ENCODE assay signal across 8 cellular contexts in genomic region chr17:82751571-82752370, GRCh38. TPM values are rescaled to one million over a fixed set of nuclear protein-coding genes. Genes with fewer than 3 reads are reported as not detected.
DNase-seq lines count a peak whose midpoint lies in the region; ATAC-seq, FAIRE-seq and TF ChIP-seq lines count a peak whose summit lies in the region.

TSS of gene TBCD (plus strand) at chr17:82752065. CDS start at chr17:82752194, 129 bp downstream.

- peak within 1 kb of the TSS; percentile 78 for H3K27ac ChIP-seq in HUES48 (ENCODE audit: low read depth, low read length)
- H3K27ac ChIP-seq in OCI-LY7 (ENCODE audit: low read depth, low read length, poor library complexity, severe bottlenecking): peak within 1 kb of the TSS; percentile 64
- peak within 1 kb of the TSS; percentile 0 for H3K27ac ChIP-seq in endothelial cell of umbilical vein (ENCODE audit: insufficient read depth, low read depth, low read length)

- BruUV-seq in OCI-LY7 (replicated peaks; lab: Mats Ljungman, UMichigan): no TSS peak
- BruUV-seq in endothelial cell of umbilical vein (replicated peaks; lab: Mats Ljungman, UMichigan): no TSS peak

- CTCF ChIA-PET in OCI-LY7 (lab: Charles Lee; ENCODE audit: unreplicated experiment) (no interaction called here), endothelial cell of umbilical vein (lab: Charles Lee) (no interaction called here)

- TF ChIP-seq POLR2A in endothelial cell of umbilical vein (IDR thresholded peaks at IDR 0.05; ENCODE audit: low read depth, low read length): no peak

- DNase-seq in COR-L47 (lab: John Stamatoyannopoulos, UW) (peak; percentile 85), OCI-LY7 (ENCODE audit: low spot score) (peak; percentile 93), activated T-cell treated with anti-CD3 and anti-CD28 coated beads for 1 hour (ENCODE audit: low read depth) (peak; percentile 79), endothelial cell of umbilical vein (ENCODE audit: low read depth, low spot score) (peak; percentile 90), middle frontal gyrus (ENCODE audit: extremely low spot score, low spot score) (peak; percentile 81)
- peak; percentile 76 to 79 for DNase-seq in stimulated activated CD8-positive, alpha-beta memory T cell treated with anti-CD3 and anti-CD28 coated beads, Interleukin-15, amount 100 ng/mL, for 48 hours (ENCODE audit: low read depth in 2 of 2)

- no peaks in the 10 kb centered on the region for H3K27me3 ChIP-seq in HUES48 (ENCODE audit: control insufficient read depth, insufficient read depth, low read length)
- H3K27me3 ChIP-seq in endothelial cell of umbilical vein (ENCODE audit: control insufficient read depth in 2 of 2, insufficient read depth in 2 of 2, low read length in 2 of 2): no peaks in the 10 kb centered on the region

- H3K9ac ChIP-seq in HUES48 (ENCODE audit: low read depth, low read length): peak within 1 kb of the TSS; percentile 81
- H3K9ac ChIP-seq in endothelial cell of umbilical vein (replicated peaks; ENCODE audit: extremely low read depth, insufficient read depth, low read length): peak within 1 kb of the TSS; percentile 64

- H3K9me1 ChIP-seq in endothelial cell of umbilical vein (replicated peaks; ENCODE audit: control insufficient read depth, extremely low read depth, insufficient read depth, low read length): no peaks in the 10 kb centered on the region

- H3K4me1 ChIP-seq in HUES48 (ENCODE audit: control insufficient read depth, insufficient read depth, low read length) (peaks cover 21% of the 10 kb centered on the region), OCI-LY7 (ENCODE audit: insufficient read depth, low read length, poor library complexity, severe bottlenecking) (peaks cover 31% of the 10 kb centered on the region), endothelial cell of umbilical vein (ENCODE audit: control insufficient read depth, extremely low read depth, insufficient read depth, low read length) (peaks cover 5% of the 10 kb centered on the region)

- H3K4me2 ChIP-seq in OCI-LY7 (ENCODE audit: low read length) (peak within 1 kb of the TSS; percentile 97), endothelial cell of umbilical vein (ENCODE audit: insufficient read depth, low read length) (peak within 1 kb of the TSS; percentile 38)

- no peaks in the 10 kb centered on the region for H3K9me3 ChIP-seq in HUES48 (ENCODE audit: control insufficient read depth, insufficient read depth, low read length)
- no peaks in the 10 kb centered on the region for H3K9me3 ChIP-seq in OCI-LY7 (ENCODE audit: low read length)
- no peaks in the 10 kb centered on the region for H3K9me3 ChIP-seq in endothelial cell of umbilical vein (replicated peaks; ENCODE audit: control insufficient read depth, insufficient read depth, low read length)

- H4K20me1 ChIP-seq in OCI-LY7 (ENCODE audit: insufficient read depth, low read length): no peaks in the 10 kb centered on the region
- H4K20me1 ChIP-seq in endothelial cell of umbilical vein (replicated peaks; ENCODE audit: control insufficient read depth, extremely low read depth, insufficient read depth, low read length): no peaks in the 10 kb centered on the region

- peaks cover 2% of the 10 kb centered on the region; the same call in 1 of the 2 replicates for H3K36me3 ChIP-seq in HUES48 (ENCODE audit: control insufficient read depth, insufficient read depth, low read length)
- peaks cover 31% of the 10 kb centered on the region for H3K36me3 ChIP-seq in OCI-LY7 (ENCODE audit: insufficient read depth, low read length)
- H3K36me3 ChIP-seq in endothelial cell of umbilical vein (ENCODE audit: control insufficient read depth in 2 of 2, extremely low read depth in 1 of 2, insufficient read depth in 2 of 2, low read length in 2 of 2): peaks cover 0 to 2% of the 10 kb centered on the region in 2 experiments

- POLR2A ChIA-PET in OCI-LY7 (lab: Charles Lee) (no interaction called here), endothelial cell of umbilical vein (lab: Charles Lee) (interaction anchor here (0.7 kb wide), 1 partner anchor 16 kb away, joined by 3 read pairs; the partner anchor contains the start of gene FN3K)

- peak within 1 kb of the TSS; percentile 90 for H3K4me3 ChIP-seq in HUES48 (ENCODE audit: low read depth, low read length)
- peak within 1 kb of the TSS; percentile 84 for H3K4me3 ChIP-seq in OCI-LY7 (ENCODE audit: low read depth, low read length, poor library complexity, severe bottlenecking)
- H3K4me3 ChIP-seq in endothelial cell of umbilical vein (replicated peaks in 1 of 3; ENCODE audit: insufficient read depth in 1 of 3, low read depth in 1 of 3, low read length in 3 of 3): peak within 1 kb of the TSS; percentile 67 to 84 (median 83)

- no peaks in the 10 kb centered on the region for H3K9me2 ChIP-seq in OCI-LY7 (ENCODE audit: insufficient read depth, low read length)

- peak; percentile 80 for FAIRE-seq in endothelial cell of umbilical vein (lab: Jason Lieb, UNC)

- H2AFZ ChIP-seq in OCI-LY7 (ENCODE audit: low read length) (peak within 1 kb of the TSS; percentile 62), endothelial cell of umbilical vein (ENCODE audit: low read depth, low read length) (peak within 1 kb of the TSS; percentile 97)

- intact Hi-C loops in OCI-LY7 (cut with micrococcal nuclease; ENCODE audit: unreplicated experiment): loop anchor here (1.0 to 5.0 kb wide), 3 partner anchors 35 to 103 kb away; partner anchors contain the start of genes FN3KRP and WDR45B
- intact Hi-C loops in endothelial cell of umbilical vein (cut with micrococcal nuclease): loop anchor here (1.0 to 2.0 kb wide), 2 partner anchors 16 to 35 kb away; partner anchors contain the start of genes FN3K and FN3KRP

- no peak for TF ChIP-seq CTCF in OCI-LY7 (conservative IDR thresholded peaks at IDR 0.05; ENCODE audit: low read length)
- TF ChIP-seq CTCF in endothelial cell of umbilical vein (IDR thresholded peaks at IDR 0.05; ENCODE audit: extremely low read depth in 1 of 2, insufficient read depth in 1 of 2, low read depth in 1 of 2, low read length in 2 of 2): no peak

- peak; percentile 76 for ATAC-seq in GM21390 (IDR thresholded peaks at IDR 0.05; ENCODE audit: unreplicated experiment)

- peaks cover 33% of the 10 kb centered on the region for H3K79me2 ChIP-seq in OCI-LY7 (ENCODE audit: insufficient read depth, low read depth, low read length)
- H3K79me2 ChIP-seq in endothelial cell of umbilical vein (ENCODE audit: control insufficient read depth, insufficient read depth, low read length): peaks cover 30% of the 10 kb centered on the region

- dilution Hi-C loops in endothelial cell of umbilical vein (cut with MboI; ENCODE audit: extremely low pct_ligation_motif_present, low sequenced_read_pairs): no loop called here

TF ChIP-seq in endothelial cell of umbilical vein, 7 proteins besides CTCF, POLR2A, EP300 and RAD21:
- TF ChIP-seq JUN (IDR thresholded peaks at IDR 0.05; ENCODE audit: borderline replicate concordance, insufficient read depth, insufficient read length, low read depth) (no peak), MAX (IDR thresholded peaks at IDR 0.05; ENCODE audit: insufficient read depth, insufficient read length) (peak; percentile 57), POLR2AphosphoS5 (IDR thresholded peaks at IDR 0.05; ENCODE audit: insufficient read depth, low read depth, low read length) (peak; percentile 41), FOS (IDR thresholded peaks at IDR 0.05; ENCODE audit: borderline replicate concordance, insufficient read depth, low read length) (no peak)
TF ChIP-seq in endothelial cell of umbilical vein: peak in this region for 2.

RNA-seq across cellular contexts. Expression of gene TBCD, which starts in this region (rescaled TPM):
- 57.0 and 87.8 TPM in 2 replicates for total RNA-seq in OCI-LY7 (2014; rRNA removed; shearing (Covaris generic))
- 134 and 145 TPM in 2 replicates for total RNA-seq in OCI-LY7 (2022)
- 145 and 163 TPM in 2 replicates for total RNA-seq in endothelial cell of umbilical vein
- polyA plus RNA-seq in endothelial cell of umbilical vein: 121 and 149 TPM in 2 replicates
- 62.5 and 64.6 TPM in 2 replicates for polyA plus RNA-seq in endothelial cell of umbilical vein (2011; cell fraction: cytosol; rRNA removed)
- 332 and 425 TPM in 2 replicates for polyA plus RNA-seq in endothelial cell of umbilical vein (2011; cell fraction: nucleus; rRNA removed)
- polyA plus RNA-seq in endothelial cell of umbilical vein (2012): 100 and 139 TPM in 2 replicates
- polyA minus RNA-seq in endothelial cell of umbilical vein: 114 and 152 TPM in 2 replicates
- polyA minus RNA-seq in endothelial cell of umbilical vein (2011; cell fraction: cytosol; rRNA and poly(A)+ RNA removed): 75.3 TPM
- polyA minus RNA-seq in endothelial cell of umbilical vein (2011; cell fraction: nucleus; rRNA and poly(A)+ RNA removed): 102 and 141 TPM in 2 replicates

Comparison
In these comparisons a context has a peak if more than half of its experiments do, and no peak if none do; other contexts are left out.
1. Peak in every context shown above with its lines: DNase-seq, ATAC-seq, H3K4me3 ChIP-seq and H3K27ac ChIP-seq.
2. H3K27ac ChIP-seq: peak in every context shown above with its lines; median percentile 78 in HUES48; 64 in OCI-LY7; 0 in endothelial cell of umbilical vein.